ENCODE assay signal across 9 cellular contexts in the genomic region with DNA sequence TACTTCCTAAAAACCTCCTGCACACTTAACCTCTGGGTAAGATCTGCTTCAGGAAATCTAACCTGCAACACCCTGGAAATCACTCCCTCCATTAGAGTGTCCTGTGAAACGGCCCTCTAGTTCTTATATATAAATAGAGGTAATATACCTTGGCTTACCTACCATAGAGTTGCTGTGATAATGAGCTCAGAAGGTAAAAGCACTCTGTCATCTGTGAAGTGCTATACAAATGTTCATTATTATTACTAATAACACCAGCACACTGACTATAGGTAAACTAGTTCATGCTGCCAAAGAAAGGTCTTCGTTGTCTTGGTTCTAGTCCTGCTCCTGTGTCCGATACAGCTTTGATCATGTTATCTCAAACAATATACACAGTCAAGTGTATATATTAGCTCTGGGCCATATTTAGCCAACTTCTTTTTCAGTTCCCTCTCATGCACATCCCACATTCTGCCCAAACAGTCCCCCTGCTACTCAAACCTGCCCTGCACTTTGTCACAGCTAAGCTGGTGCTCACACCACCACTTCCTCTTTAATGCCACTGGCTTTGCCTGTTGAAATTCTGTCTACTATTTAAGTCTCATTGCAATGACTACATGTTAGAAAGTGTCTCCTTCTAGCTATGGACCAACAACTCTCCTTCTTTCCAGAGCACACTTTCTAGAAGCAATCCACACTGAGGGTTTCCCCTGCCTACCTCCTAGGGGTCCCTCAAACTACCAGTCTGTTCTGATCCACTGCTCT. TPM values are rescaled to one million over a fixed set of nuclear protein-coding genes. Genes with fewer than 3 reads are reported as not detected.
DNase-seq lines count a peak whose midpoint lies in the region; ATAC-seq and TF ChIP-seq lines count a peak whose summit lies in the region.
"Had no signal": no experiment of that assay in that cellular context is flagged by ENCODE, and none has a peak within 500 bp of the region (broad histone marks: within the 10 kb centered on the region; RNA-seq: fewer than 3 reads in every experiment).

No MANE protein-coding gene starts in this region.

- in situ Hi-C loops in HAP-1 (cut with MboI; ENCODE audit: low sequenced_read_pairs) = no loop called here

- H3K36me3 ChIP-seq in HAP-1 (replicated peaks) = peaks cover 21% of the 10 kb centered on the region

- no peaks in the 10 kb centered on the region for H3K27me3 ChIP-seq in HAP-1 (ENCODE audit: low read depth)

- peak; percentile 64 for ATAC-seq in GM21381 (IDR thresholded peaks at IDR 0.05; ENCODE audit: unreplicated experiment)
- peak; percentile 60 for ATAC-seq in HG03280 (IDR thresholded peaks at IDR 0.05; ENCODE audit: unreplicated experiment)

- peaks cover 4% of the 10 kb centered on the region; the same call in 1 of the 2 replicates for H3K4me1 ChIP-seq in HAP-1

- no peak overlapping the region for H3K27ac Mint-ChIP-seq in mesothelial cell of epicardium

- no peaks in the 10 kb centered on the region for H3K27me3 Mint-ChIP-seq in mesothelial cell of epicardium (ENCODE audit: low read depth)

- peak overlapping the region; percentile 16 for H3K4me3 ChIP-seq in GM12875 (ENCODE audit: low read depth, low read length)
- H3K4me3 ChIP-seq in HAP-1 = no peak overlapping the region

- no peaks in the 10 kb centered on the region for H3K9me3 ChIP-seq in HAP-1

- no peak overlapping the region for H3K4me3 Mint-ChIP-seq in mesothelial cell of epicardium

- DNase-seq in UCSD-AML1 (lab: John Stamatoyannopoulos, UW; ENCODE audit: unreplicated experiment) (peak; percentile 18), HAP-1 (ENCODE audit: low spot score in 2 of 2) (no peak), mesothelial cell of epicardium (ENCODE audit: low spot score in 2 of 2, unreplicated experiment in 2 of 2) (no peak), COR-L47 (lab: John Stamatoyannopoulos, UW) (no peak), GOT3 (lab: John Stamatoyannopoulos, UW) (no peak)
- DNase-seq: NCI-H2227 treated with DMSO at 0.1 percent for 48 hours had no signal

- peaks cover 5% of the 10 kb centered on the region for H3K4me1 Mint-ChIP-seq in mesothelial cell of epicardium

- no peak for TF ChIP-seq CTCF in GM12875 (IDR thresholded peaks at IDR 0.05; ENCODE audit: borderline replicate concordance, insufficient read depth, low read depth, low read length)
- no peak for TF ChIP-seq CTCF in mesothelial cell of epicardium (IDR thresholded peaks at IDR 0.05; ENCODE audit: unreplicated experiment)

- H3K9me3 Mint-ChIP-seq in mesothelial cell of epicardium = no peaks in the 10 kb centered on the region

- no peaks in the 10 kb centered on the region for H3K36me3 Mint-ChIP-seq in mesothelial cell of epicardium

RNA-seq across cellular contexts. Expression of gene E2F7, which starts 5.1 kb away (rescaled TPM):
- total RNA-seq in mesothelial cell of epicardium = 6.9 to 8.2 TPM (median 7.7 TPM) in 3 replicates
